16 cellular contexts compared by ENCODE assay signal in the genomic region with DNA sequence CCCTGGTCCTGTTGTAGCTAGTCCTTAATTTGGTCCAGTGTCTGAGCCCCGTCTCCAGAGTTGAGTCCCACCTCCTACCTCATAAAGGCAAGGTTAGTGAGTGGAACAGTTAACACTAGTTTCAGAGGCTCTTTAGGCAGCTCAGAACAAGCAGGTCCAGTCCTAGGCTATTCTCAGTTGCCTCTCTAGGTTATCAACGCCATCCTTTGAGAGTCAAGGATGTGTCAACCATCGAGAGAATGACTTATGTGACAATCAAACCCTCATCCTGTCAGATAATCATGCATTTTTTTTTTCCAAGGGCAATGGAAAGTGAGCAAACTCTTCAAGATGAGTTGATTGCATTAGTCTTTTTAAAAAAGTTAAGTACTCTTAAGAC.
A peak's percentile ranks its signal among the peaks of the same experiment; 100 is the strongest.
DNase-seq lines count a peak whose midpoint lies in the region; ATAC-seq and TF ChIP-seq lines count a peak whose summit lies in the region.
"Had no signal": no experiment of that assay in that cellular context is flagged by ENCODE, and none has a peak within 500 bp of the region (broad histone marks: within the 10 kb centered on the region; RNA-seq: fewer than 3 reads in every experiment).

No MANE protein-coding gene starts in this region.

- WGBS in mesodermal cell (ENCODE audit: insufficient coverage in 2 of 2), 2 experiments: 85 to 92% methylated on average over 2 of the region's 3 CpGs

- H3K9me3 ChIP-seq in mesodermal cell (ENCODE audit: control insufficient read depth, low read length) (peaks cover 18% of the 10 kb centered on the region), vagina (no peaks in the 10 kb centered on the region)
- H3K9me3 ChIP-seq: prostate gland, suprapubic skin had no signal

- intact Hi-C loops in Right ventricle myocardium inferior (cut with DNase I) (loop anchor here (2.0 kb wide), 1 partner anchor 64 kb away; a partner anchor contains a TSS), cardiac septum (cut with DNase I) (loop anchor here (2.0 kb wide), 1 partner anchor 64 kb away; a partner anchor contains a TSS), dorsolateral prefrontal cortex (cut with DNase I) (loop anchor here in 1 of 2 donors (2.0 kb wide), 1 partner anchor 64 kb away; a partner anchor contains a TSS), vagina (cut with DNase I) (no loop called here)

- no peak for TF ChIP-seq POLR2A in vagina (IDR thresholded peaks at IDR 0.05)

- TF ChIP-seq CTCF in dorsolateral prefrontal cortex (IDR thresholded peaks at IDR 0.05 in 54 of 56, conservative IDR thresholded peaks at IDR 0.05 in 2 of 56; ENCODE audit: low read depth in 1 of 56, partially characterized antibody in 56 of 56) (no peak), vagina (IDR thresholded peaks at IDR 0.05) (no peak)

- H3K4me3 ChIP-seq in dorsolateral prefrontal cortex: peak overlapping the region in 32 of 59 donors; percentile 2 to 58 (median 38)
- H3K4me3 ChIP-seq in mesodermal cell (ENCODE audit: extremely low read depth, insufficient read depth, low read length, poor library complexity, severe bottlenecking): no peak overlapping the region
- H3K4me3 ChIP-seq in vagina: peak overlapping the region in 1 of 2 donors; percentile 31
- H3K4me3 ChIP-seq: prostate gland, suprapubic skin had no signal

- H3K4me1 ChIP-seq in mesodermal cell (ENCODE audit: control insufficient read depth, insufficient read depth, low read length, poor library complexity, severe bottlenecking) (peaks cover 20% of the 10 kb centered on the region), vagina (peaks cover 23% of the 10 kb centered on the region)

- ATAC-seq in Right ventricle myocardium inferior (peak; percentile 24), HG03439 (IDR thresholded peaks at IDR 0.05; ENCODE audit: unreplicated experiment) (no peak), GM19455 (IDR thresholded peaks at IDR 0.05; ENCODE audit: unreplicated experiment) (no peak)

- H3K36me3 ChIP-seq in mesodermal cell (ENCODE audit: control insufficient read depth, insufficient read depth, low read length) (no peaks in the 10 kb centered on the region), vagina (no peaks in the 10 kb centered on the region)
- H3K36me3 ChIP-seq: prostate gland, suprapubic skin had no signal

- no peak for DNase-seq in Right ventricle myocardium inferior (ENCODE audit: missing footprints)
- no peak for DNase-seq in cardiac septum (ENCODE audit: low spot score)
- no peak for DNase-seq in dorsolateral prefrontal cortex
- no peak for DNase-seq in vagina (ENCODE audit: extremely low spot score in 2 of 2)
- DNase-seq in NOMO-1 (lab: John Stamatoyannopoulos, UW; ENCODE audit: unreplicated experiment in 2 of 2): no peak
- DNase-seq: activated CD4-positive, alpha-beta T cell treated with anti-CD3 and anti-CD28 coated beads, Interleukin-2, amount 10 ng/mL, durations not matched to agents 7 days and 5 days; activated T-cell treated with anti-CD3 and anti-CD28 coated beads, Interleukin-2, amount 50 U/mL, for 1 hour; GDM1; naive B cell; NCI-H1694 treated with DMSO at 0.1 percent for 48 hours; NCI-H774 had no signal

- H3K27ac ChIP-seq in dorsolateral prefrontal cortex: peak overlapping the region in 53 of 59 donors; percentile 32 to 97 (median 83)
- H3K27ac ChIP-seq in mesodermal cell (ENCODE audit: low read depth, low read length, severe bottlenecking): peak overlapping the region; percentile 93
- H3K27ac ChIP-seq in vagina: peak overlapping the region; percentile 14
- H3K27ac ChIP-seq: suprapubic skin had no signal

- H3K27me3 ChIP-seq in dorsolateral prefrontal cortex (no peaks in the 10 kb centered on the region), vagina (no peaks in the 10 kb centered on the region)
- H3K27me3 ChIP-seq: suprapubic skin had no signal

Comparison
In these comparisons a context has a peak if more than half of its experiments do, and no peak if none do; other contexts are left out.
1. H3K27ac ChIP-seq: peak in every context shown above with its lines; median percentile 93 in mesodermal cell; 83 in dorsolateral prefrontal cortex; 14 in vagina.